In genomic region chr6:74577619-74578018, GRCh38 we compare ENCODE assay signal across 11 cellular contexts.
DNase-seq lines count a peak whose midpoint lies in the region; ATAC-seq lines count a peak whose summit lies in the region.
"Had no signal": no experiment of that assay in that cellular context is flagged by ENCODE, and none has a peak within 500 bp of the region (broad histone marks: within the 10 kb centered on the region; RNA-seq: fewer than 3 reads in every experiment).

No MANE protein-coding gene starts in this region.

- ATAC-seq in GM18868 (IDR thresholded peaks at IDR 0.05; ENCODE audit: unreplicated experiment) (peak; percentile 80), GM21619 (IDR thresholded peaks at IDR 0.05; ENCODE audit: unreplicated experiment) (peak; percentile 96), HG03135 (IDR thresholded peaks at IDR 0.05; ENCODE audit: unreplicated experiment) (peak; percentile 98), esophagus mucosa (no peak)
- ATAC-seq: body of pancreas had no signal

- DNase-seq in kidney glomerular epithelial cell (lab: John Stamatoyannopoulos, UW) (peak; percentile 5), HK-2 (ENCODE audit: unreplicated experiment) (no peak), putamen (ENCODE audit: low spot score) (no peak)
- no peak for DNase-seq in NK-92 treated with Interleukin-12 subunit alpha and Interleukin-12 subunit beta, amount 100 ng/mL, for 24 hours (lab: John Stamatoyannopoulos, UW)
- DNase-seq: body of pancreas, NCI-H2029, small intestine had no signal
